In the genomic region with DNA sequence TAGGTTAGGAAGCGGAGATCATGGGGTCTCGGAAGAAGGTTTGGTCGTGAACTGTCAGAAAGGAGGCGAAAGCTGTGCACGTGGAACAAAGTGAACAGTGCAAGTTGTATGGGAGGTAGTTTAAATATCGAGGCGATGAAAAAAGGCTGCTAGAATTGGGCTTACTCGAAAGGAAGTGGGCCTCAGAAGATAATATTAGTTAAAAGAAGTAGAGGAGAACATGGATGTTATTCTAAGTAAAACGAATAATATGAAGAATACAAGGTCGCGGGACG, we compare ENCODE assay signal across 8 cellular contexts. TPM values are rescaled to one million over a fixed set of nuclear protein-coding genes. Genes with fewer than 3 reads are reported as not detected.
DNase-seq lines count a peak whose midpoint lies in the region; ATAC-seq and TF ChIP-seq lines count a peak whose summit lies in the region.

No MANE protein-coding gene starts in this region.

- H3F3A ChIP-seq in Loucy (ENCODE audit: low read depth) (no peaks in the 10 kb centered on the region), neural progenitor cell (ENCODE audit: low read depth) (peaks cover 6% of the 10 kb centered on the region)

- no peak overlapping the region for H3K27ac ChIP-seq in neural progenitor cell

- peak overlapping the region; percentile 74 for H2AFZ ChIP-seq in Loucy (ENCODE audit: low read length)
- H2AFZ ChIP-seq in neural progenitor cell (replicated peaks): peak overlapping the region; percentile 81

- H3K4me1 ChIP-seq in Loucy (ENCODE audit: insufficient read depth, low read length, poor library complexity, severe bottlenecking) (peaks cover 62% of the 10 kb centered on the region), neural progenitor cell (peaks cover 16% of the 10 kb centered on the region)

- peak overlapping the region; percentile 95 to 98 for H3K27ac Mint-ChIP-seq in effector memory CD8-positive, alpha-beta T cell
- H3K27ac Mint-ChIP-seq in neural progenitor cell: peak overlapping the region; percentile 24

- peak; percentile 0 for ATAC-seq in effector memory CD8-positive, alpha-beta T cell (replicated peaks)

- no peaks in the 10 kb centered on the region for H3K9me3 Mint-ChIP-seq in effector memory CD8-positive, alpha-beta T cell
- no peaks in the 10 kb centered on the region for H3K9me3 Mint-ChIP-seq in neural progenitor cell

- H3K4me1 Mint-ChIP-seq in effector memory CD8-positive, alpha-beta T cell (ENCODE audit: low read depth in 2 of 2): peaks cover 29 to 55% of the 10 kb centered on the region in 2 donors
- peaks cover 24% of the 10 kb centered on the region for H3K4me1 Mint-ChIP-seq in neural progenitor cell

- H3K4me3 Mint-ChIP-seq in effector memory CD8-positive, alpha-beta T cell: peak overlapping the region; percentile 91
- H3K4me3 Mint-ChIP-seq in neural progenitor cell: peak overlapping the region; percentile 95

- peaks cover 21% of the 10 kb centered on the region for H4K20me1 ChIP-seq in Loucy (ENCODE audit: insufficient read depth, low read length, poor library complexity, severe bottlenecking)
- peaks cover 20% of the 10 kb centered on the region for H4K20me1 ChIP-seq in neural progenitor cell (ENCODE audit: low read depth)

- H3K27me3 Mint-ChIP-seq in effector memory CD8-positive, alpha-beta T cell: no peaks in the 10 kb centered on the region
- no peaks in the 10 kb centered on the region for H3K27me3 Mint-ChIP-seq in neural progenitor cell (ENCODE audit: insufficient read depth, low read depth)

- H3K36me3 ChIP-seq in Loucy (ENCODE audit: insufficient read depth, low read length) (no peaks in the 10 kb centered on the region; the same call in 1 of the 2 replicates), neural progenitor cell (peaks cover 5% of the 10 kb centered on the region)

- H3K4me3 ChIP-seq in GM12875 (ENCODE audit: low read depth, low read length) (peak overlapping the region; percentile 95), Loucy (ENCODE audit: low read length, poor library complexity, severe bottlenecking) (peak overlapping the region; percentile 89), neural progenitor cell (peak overlapping the region; percentile 85)

- H3K79me2 ChIP-seq in Loucy (ENCODE audit: insufficient read depth, low read length) (peaks cover 72% of the 10 kb centered on the region), neural progenitor cell (ENCODE audit: low read depth) (peaks cover 96% of the 10 kb centered on the region)

- H3K27me3 ChIP-seq in Loucy (ENCODE audit: insufficient read depth, low read length, poor library complexity, severe bottlenecking) (no peaks in the 10 kb centered on the region), neural progenitor cell (no peaks in the 10 kb centered on the region)

- H3K36me3 Mint-ChIP-seq in effector memory CD8-positive, alpha-beta T cell (ENCODE audit: insufficient read depth): peaks cover 32% of the 10 kb centered on the region
- H3K36me3 Mint-ChIP-seq in neural progenitor cell: peaks cover 4% of the 10 kb centered on the region

- H3K9ac ChIP-seq in Loucy (ENCODE audit: low read depth, low read length, poor library complexity, severe bottlenecking) (peak overlapping the region; percentile 76), neural progenitor cell (peak overlapping the region; percentile 69)

- H3K4me2 ChIP-seq in Loucy (ENCODE audit: low read depth, low read length, poor library complexity, severe bottlenecking) (peak overlapping the region; percentile 76), neural progenitor cell (peak overlapping the region; percentile 83)

- no peaks in the 10 kb centered on the region for H3K9me2 ChIP-seq in Loucy (replicated peaks; ENCODE audit: low read depth, low read length)

- TF ChIP-seq CTCF in GM12875 (IDR thresholded peaks at IDR 0.05; ENCODE audit: borderline replicate concordance, insufficient read depth, low read depth, low read length) (no peak), Loucy (conservative IDR thresholded peaks at IDR 0.05; ENCODE audit: low read length) (no peak), neural progenitor cell (IDR thresholded peaks at IDR 0.05) (no peak)

- H3K9me3 ChIP-seq in Loucy (ENCODE audit: insufficient read depth, low read depth, low read length) (no peaks in the 10 kb centered on the region), neural progenitor cell (ENCODE audit: low read depth) (no peaks in the 10 kb centered on the region)

- DNase-seq in effector memory CD8-positive, alpha-beta T cell: no peak
- DNase-seq in neural progenitor cell (ENCODE audit: low spot score) (no peak), NOMO-1 treated with DMSO at 0.1 percent for 48 hours (lab: John Stamatoyannopoulos, UW; ENCODE audit: unreplicated experiment) (no peak), LoVo (ENCODE audit: low spot score) (no peak), GM19240 (ENCODE audit: insufficient read length, low spot score) (no peak)
- no peak for DNase-seq in activated CD8-positive, alpha-beta memory T cell treated with anti-CD3 and anti-CD28 coated beads, Interleukin-2, amount 50 U/mL, for 4 hours

RNA-seq across cellular contexts. Expression of gene WDR3, which starts 0.6 kb away (rescaled TPM):
- total RNA-seq in neural progenitor cell (ENCODE audit: low replicate concordance): 18.6 and 42.4 TPM in 2 replicates

RNA-seq across cellular contexts. Expression of gene GDAP2, which starts 0.7 kb away (rescaled TPM):
- total RNA-seq in neural progenitor cell (ENCODE audit: low replicate concordance): 24.2 and 32.0 TPM in 2 replicates
